20 cellular contexts compared by ENCODE assay signal in the genomic region with DNA sequence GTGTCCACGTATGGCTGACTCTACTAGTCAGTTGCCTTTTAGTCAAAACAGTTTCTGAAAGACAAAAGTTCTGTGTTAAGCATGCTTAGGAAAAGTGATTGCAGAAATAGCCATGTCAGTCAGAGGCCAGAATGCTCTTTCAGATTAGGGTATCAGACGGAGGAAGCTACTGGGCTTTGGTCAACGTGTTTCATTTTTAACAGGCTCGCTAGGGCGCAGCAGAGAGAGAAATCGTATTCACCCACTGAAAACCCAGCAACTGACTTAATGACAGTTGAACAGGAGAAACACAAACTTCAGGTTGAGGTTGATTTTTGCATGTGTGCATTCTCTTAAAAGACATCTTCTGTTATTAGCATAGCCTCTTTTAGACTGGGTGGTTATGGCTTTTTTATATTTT.
A peak's percentile ranks its signal among the peaks of the same experiment; 100 is the strongest.
DNase-seq lines count a peak whose midpoint lies in the region; ATAC-seq, FAIRE-seq and TF ChIP-seq lines count a peak whose summit lies in the region.
"Had no signal": no experiment of that assay in that cellular context is flagged by ENCODE, and none has a peak within 500 bp of the region (broad histone marks: within the 10 kb centered on the region; RNA-seq: fewer than 3 reads in every experiment).

No MANE protein-coding gene starts in this region.

- no peak overlapping the region for H3K4me3 ChIP-seq in HepG2 (replicated peaks in 1 of 3; ENCODE audit: insufficient read depth in 1 of 3, low read depth in 2 of 3, low read length in 3 of 3)
- H3K4me3 ChIP-seq in right lobe of liver, result no peak overlapping the region
- H3K4me3 ChIP-seq in hepatocyte, result no peak overlapping the region
- H3K4me3 ChIP-seq: ascending aorta, lower lobe of right lung, uterus had no signal

- in situ Hi-C loops in HepG2 (cut with HindIII; ENCODE audit: extremely low pct_ligation_motif_present, low pct_unique_long_range_greater_than_20kb), result no loop called here

- CTCF ChIA-PET in HepG2 (lab: Yijun Ruan, JAX; ENCODE audit: low intra/inter-chr PET ratio, low total read pairs), result no interaction called here

- POLR2A ChIA-PET in HepG2 (lab: Yijun Ruan, JAX), result no interaction called here

- H3K27ac ChIP-seq in HepG2 (ENCODE audit: extremely low read length, insufficient read depth, low read length) (no peak overlapping the region), right lobe of liver (no peak overlapping the region), hepatocyte (no peak overlapping the region)
- H3K27ac ChIP-seq: ascending aorta, lower lobe of right lung, uterus had no signal

- H3K27ac Mint-ChIP-seq in activated naive CD4-positive, alpha-beta T cell treated with anti-CD3 and anti-CD28 coated beads, Interleukin-2, amount 50 U/mL, for 72 hours, result no peak overlapping the region
- H3K27ac Mint-ChIP-seq: naive B cell; stimulated activated naive CD8-positive, alpha-beta T cell treated with anti-CD3 and anti-CD28 coated beads, Interleukin-15, Interleukin-2, amounts not matched to agents 100 ng/mL and 50 ng/mL, for 24 hours had no signal

- no peaks in the 10 kb centered on the region for H3K27me3 ChIP-seq in HepG2 (ENCODE audit: control insufficient read depth in 1 of 2, insufficient read depth in 2 of 2, low read length in 2 of 2)
- H3K27me3 ChIP-seq in right lobe of liver, result no peaks in the 10 kb centered on the region
- no peaks in the 10 kb centered on the region for H3K27me3 ChIP-seq in hepatocyte
- H3K27me3 ChIP-seq: ascending aorta, uterus had no signal

- peak; percentile 65 for FAIRE-seq in HepG2 (lab: Jason Lieb, UNC)
- FAIRE-seq in GM19239 (lab: Jason Lieb, UNC), result no peak
- FAIRE-seq: RCC 7860 had no signal

- no peak for TF ChIP-seq EP300 in HepG2 (IDR thresholded peaks at IDR 0.05; ENCODE audit: low read depth in 2 of 2, low read length in 2 of 2)
- no peak for TF ChIP-seq EP300 in HepG2 (CRISPR knock-in tag; IDR thresholded peaks at IDR 0.05; ENCODE audit: borderline replicate concordance)

- no peaks in the 10 kb centered on the region for H3K9me2 ChIP-seq in hepatocyte (replicated peaks; ENCODE audit: insufficient read depth)

- H3K36me3 Mint-ChIP-seq in activated naive CD4-positive, alpha-beta T cell treated with anti-CD3 and anti-CD28 coated beads, Interleukin-2, amount 50 U/mL, for 72 hours, result no peaks in the 10 kb centered on the region
- H3K36me3 Mint-ChIP-seq: naive B cell had no signal

- DNase-seq in HepG2 (ENCODE audit: low spot score), result peak; percentile 5
- DNase-seq in right lobe of liver, result no peak
- peak; percentile 8 for DNase-seq in RKO (ENCODE audit: low spot score)
- DNase-seq in hepatocyte (ENCODE audit: low spot score), result peak; percentile 27
- DNase-seq in activated naive CD4-positive, alpha-beta T cell treated with anti-CD3 and anti-CD28 coated beads, Interleukin-2, amount 50 U/mL, for 72 hours (ENCODE audit: low spot score in 2 of 2), result no peak
- no peak for DNase-seq in GM19239 (ENCODE audit: insufficient read length, low spot score)
- DNase-seq: activated CD4-positive, alpha-beta T cell treated with anti-CD3 and anti-CD28 coated beads for 1 hour; activated gamma-delta T cell treated with Interleukin-2 at 50 U/mL for 16 hours; dermis blood vessel endothelial cell; hypothalamus; lower lobe of right lung; naive B cell; NCI-H187; NCI-H510A; uterus had no signal

- no peaks in the 10 kb centered on the region for H3K79me2 ChIP-seq in HepG2 (ENCODE audit: insufficient read depth, low read length)
- no peaks in the 10 kb centered on the region for H3K79me2 ChIP-seq in hepatocyte

- H3K36me3 ChIP-seq in HepG2 (replicated peaks in 1 of 2; ENCODE audit: control insufficient read depth in 1 of 2, insufficient read depth in 2 of 2, low read length in 2 of 2) (no peaks in the 10 kb centered on the region), right lobe of liver (no peaks in the 10 kb centered on the region), hepatocyte (replicated peaks; ENCODE audit: insufficient read depth, low read depth) (no peaks in the 10 kb centered on the region)
- H3K36me3 ChIP-seq: ascending aorta, lower lobe of right lung, uterus had no signal

- intact Hi-C loops in HepG2 (cut with micrococcal nuclease; ENCODE audit: unreplicated experiment) (no loop called here), right lobe of liver (cut with DNase I) (no loop called here)

- H3K9ac ChIP-seq in HepG2 (ENCODE audit: insufficient read depth, low read depth, low read length), result no peak overlapping the region

- WGBS in HepG2 (ENCODE audit: low lambda C conversion rate), result 2% methylated on average over 6 of the region's 6 CpGs
- WGBS in right lobe of liver (ENCODE audit: insufficient coverage, low coverage, low lambda C conversion rate, missing lambda C conversion rate), result 9% methylated on average over 6 of the region's 6 CpGs
- WGBS in hepatocyte (ENCODE audit: low lambda C conversion rate, missing lambda C conversion rate), result 38% methylated on average over 6 of the region's 6 CpGs

- no peak for TF ChIP-seq RAD21 in HepG2 (CRISPR knock-in tag; IDR thresholded peaks at IDR 0.05)

- H2AFZ ChIP-seq in HepG2 (ENCODE audit: low read length), result no peak overlapping the region
- no peak overlapping the region for H2AFZ ChIP-seq in hepatocyte

- no TSS peak for BruUV-seq in HepG2 (replicated peaks; lab: Mats Ljungman, UMichigan)

- H3K9me3 ChIP-seq in HepG2 (ENCODE audit: low read length), result no peaks in the 10 kb centered on the region
- H3K9me3 ChIP-seq in right lobe of liver, result no peaks in the 10 kb centered on the region
- no peaks in the 10 kb centered on the region for H3K9me3 ChIP-seq in hepatocyte (ENCODE audit: low read depth)
- H3K9me3 ChIP-seq: ascending aorta, lower lobe of right lung, uterus had no signal

- ATAC-seq in HepG2, result peak; percentile 62
- no peak for ATAC-seq in right lobe of liver
- no peak for ATAC-seq in activated naive CD4-positive, alpha-beta T cell treated with anti-CD3 and anti-CD28 coated beads, Interleukin-2, amount 50 U/mL, for 72 hours
- no peak for ATAC-seq in GM18858 (IDR thresholded peaks at IDR 0.05; ENCODE audit: unreplicated experiment)
- ATAC-seq in HG03520 (IDR thresholded peaks at IDR 0.05; ENCODE audit: unreplicated experiment), result no peak
- ATAC-seq: lower lobe of right lung had no signal

- peaks cover 0 to 5% of the 10 kb centered on the region in 2 donors for H3K9me3 Mint-ChIP-seq in activated naive CD4-positive, alpha-beta T cell treated with anti-CD3 and anti-CD28 coated beads, Interleukin-2, amount 50 U/mL, for 72 hours
- H3K9me3 Mint-ChIP-seq: naive B cell; stimulated activated naive CD8-positive, alpha-beta T cell treated with anti-CD3 and anti-CD28 coated beads, Interleukin-15, Interleukin-2, amounts not matched to agents 100 ng/mL and 50 ng/mL, for 24 hours had no signal

- TF ChIP-seq POLR2A in HepG2 (IDR thresholded peaks at IDR 0.05; ENCODE audit: insufficient read depth in 1 of 2, low read depth in 2 of 2, low read length in 2 of 2) (no peak), right lobe of liver (IDR thresholded peaks at IDR 0.05) (no peak)

- H3K4me2 ChIP-seq in HepG2 (ENCODE audit: low read depth, low read length) (no peak overlapping the region), hepatocyte (no peak overlapping the region)

- H4K20me1 ChIP-seq in HepG2 (ENCODE audit: insufficient read depth, low read length), result no peaks in the 10 kb centered on the region
- H4K20me1 ChIP-seq in hepatocyte (ENCODE audit: insufficient read depth, poor library complexity, severe bottlenecking), result no peaks in the 10 kb centered on the region

- no peak for TF ChIP-seq CTCF in HepG2 (CRISPR knock-in tag; IDR thresholded peaks at IDR 0.05)
- TF ChIP-seq CTCF in right lobe of liver (IDR thresholded peaks at IDR 0.05), result peak in 1 of 4 donors; percentile 6
- TF ChIP-seq CTCF in hepatocyte (IDR thresholded peaks at IDR 0.05; ENCODE audit: poor library complexity), result peak; percentile 29

- H3K4me1 ChIP-seq in HepG2 (ENCODE audit: insufficient read depth, low read length), result no peaks in the 10 kb centered on the region
- no peaks in the 10 kb centered on the region for H3K4me1 ChIP-seq in right lobe of liver
- no peaks in the 10 kb centered on the region for H3K4me1 ChIP-seq in hepatocyte (ENCODE audit: insufficient read depth)
- H3K4me1 ChIP-seq: ascending aorta, lower lobe of right lung, uterus had no signal

TF ChIP-seq in HepG2, 621 proteins besides CTCF, POLR2A, EP300 and RAD21 (continues in another document):
- no peak for TF ChIP-seq KDM5A (IDR thresholded peaks at IDR 0.05; ENCODE audit: borderline replicate concordance, low read length)
- TF ChIP-seq NR2F6 (IDR thresholded peaks at IDR 0.05), result no peak
- TF ChIP-seq NR2F6 (CRISPR knock-in tag; IDR thresholded peaks at IDR 0.05), result no peak
- no peak for TF ChIP-seq CSRNP2 (CRISPR knock-in tag; conservative IDR thresholded peaks at IDR 0.05; ENCODE audit: low read depth)
- TF ChIP-seq HNRNPK (IDR thresholded peaks at IDR 0.05; ENCODE audit: low read depth, low read length, poor library complexity, severe bottlenecking), result no peak
- TF ChIP-seq, protein P1, sequence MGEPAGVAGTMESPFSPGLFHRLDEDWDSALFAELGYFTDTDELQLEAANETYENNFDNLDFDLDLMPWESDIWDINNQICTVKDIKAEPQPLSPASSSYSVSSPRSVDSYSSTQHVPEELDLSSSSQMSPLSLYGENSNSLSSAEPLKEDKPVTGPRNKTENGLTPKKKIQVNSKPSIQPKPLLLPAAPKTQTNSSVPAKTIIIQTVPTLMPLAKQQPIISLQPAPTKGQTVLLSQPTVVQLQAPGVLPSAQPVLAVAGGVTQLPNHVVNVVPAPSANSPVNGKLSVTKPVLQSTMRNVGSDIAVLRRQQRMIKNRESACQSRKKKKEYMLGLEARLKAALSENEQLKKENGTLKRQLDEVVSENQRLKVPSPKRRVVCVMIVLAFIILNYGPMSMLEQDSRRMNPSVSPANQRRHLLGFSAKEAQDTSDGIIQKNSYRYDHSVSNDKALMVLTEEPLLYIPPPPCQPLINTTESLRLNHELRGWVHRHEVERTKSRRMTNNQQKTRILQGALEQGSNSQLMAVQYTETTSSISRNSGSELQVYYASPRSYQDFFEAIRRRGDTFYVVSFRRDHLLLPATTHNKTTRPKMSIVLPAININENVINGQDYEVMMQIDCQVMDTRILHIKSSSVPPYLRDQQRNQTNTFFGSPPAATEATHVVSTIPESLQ (CRISPR knock-in tag; conservative IDR thresholded peaks at IDR 0.05), result no peak
- no peak for TF ChIP-seq ZNF879 (CRISPR knock-in tag; IDR thresholded peaks at IDR 0.05)
- TF ChIP-seq ZNF749 (CRISPR knock-in tag; IDR thresholded peaks at IDR 0.05; ENCODE audit: borderline replicate concordance), result no peak

Comparison
In these comparisons a context has a peak if more than half of its experiments do, and no peak if none do; other contexts are left out.
1. DNase-seq: peak in HepG2 (single experiment), RKO (single experiment) and hepatocyte (single experiment); none in right lobe of liver (0 of 3), activated naive CD4-positive, alpha-beta T cell treated with anti-CD3 and anti-CD28 coated beads, Interleukin-2, amount 50 U/mL, for 72 hours (0 of 2) and GM19239 (single experiment).